20 cellular contexts compared by ENCODE assay signal in the genomic region with DNA sequence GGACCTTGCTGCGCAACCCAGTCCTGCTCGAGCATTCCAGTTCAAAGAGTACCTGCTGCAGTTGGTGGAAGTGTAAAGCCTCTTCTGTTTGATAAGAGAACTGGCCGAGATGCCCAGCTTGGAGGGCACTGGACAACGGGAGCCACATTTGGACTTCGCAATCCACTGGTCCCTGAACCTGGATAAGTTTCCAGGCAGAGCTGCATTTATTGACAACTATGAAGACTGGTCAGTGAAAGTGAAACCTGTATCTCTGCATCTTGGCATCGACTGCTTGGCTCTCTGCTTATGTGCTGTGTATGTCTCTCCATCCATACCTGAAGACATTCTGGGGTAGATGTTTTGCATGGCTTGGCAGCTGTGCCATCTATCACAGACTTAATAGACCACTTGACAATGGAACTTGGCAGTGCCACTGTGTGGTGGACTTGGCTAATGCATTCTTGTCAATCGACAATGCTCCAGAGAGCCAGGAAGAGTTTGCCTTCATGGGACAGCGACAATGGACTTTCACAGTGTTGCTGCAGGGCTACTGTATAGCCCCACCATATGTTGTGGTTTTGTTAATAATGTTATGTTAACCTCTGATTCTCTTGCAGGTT. TPM values are rescaled to one million over a fixed set of nuclear protein-coding genes. Genes with fewer than 3 reads are reported as not detected.
"Had no signal": no experiment of that assay in that cellular context is flagged by ENCODE, and none has a peak within 500 bp of the region (broad histone marks: within the 10 kb centered on the region; RNA-seq: fewer than 3 reads in every experiment).

No MANE protein-coding gene starts in this region.

- DNase-seq: activated CD4-positive, alpha-beta T cell treated with anti-CD3 and anti-CD28 coated beads, Interleukin-2, amount 50 U/mL, for 4 hours; activated naive CD4-positive, alpha-beta T cell treated with anti-CD3 and anti-CD28 coated beads, Interleukin-2, amount 10 ng/mL, durations not matched to agents 7 days and 5 days; endodermal cell; heart left ventricle; immature natural killer cell; naive thymus-derived CD4-positive, alpha-beta T cell; stimulated activated CD4-positive, alpha-beta T cell treated with anti-CD3 and anti-CD28 coated beads, Interleukin-2, amount 100 ng/mL, for 48 hours; stimulated activated naive CD4-positive, alpha-beta T cell; T-cell; T-helper 9 cell had no signal

- ATAC-seq: activated CD4-positive, CD25-positive, alpha-beta regulatory T cell treated with anti-CD3 and anti-CD28 coated beads, Interleukin-2, amount 50 U/mL, for 24 hours; activated T-helper 17 cell treated with anti-CD3 and anti-CD28 coated beads, Interleukin-2, amount 50 U/mL, for 72 hours; naive thymus-derived CD4-positive, alpha-beta T cell; T-cell had no signal

- H3K27me3 ChIP-seq: cardiac muscle cell had no signal

- H3K9me3 ChIP-seq: heart left ventricle had no signal

- H3K4me1 ChIP-seq: heart left ventricle had no signal

- H3K4me3 ChIP-seq: cardiac muscle cell, heart left ventricle had no signal

- H3K36me3 ChIP-seq: cardiac muscle cell, heart left ventricle had no signal

- H3K27ac ChIP-seq: cardiac muscle cell, heart left ventricle, parathyroid adenoma had no signal

RNA-seq across cellular contexts. Expression of gene RHOXF2, which starts 48.7 kb away (rescaled TPM):
- total RNA-seq: cardiac muscle cell, dermis microvascular lymphatic vessel endothelial cell, endodermal cell, epithelial cell of proximal tubule, frontal cortex, heart left ventricle, lung microvascular endothelial cell, skeletal muscle tissue, subcutaneous adipose tissue had no signal
